In the genomic region with DNA sequence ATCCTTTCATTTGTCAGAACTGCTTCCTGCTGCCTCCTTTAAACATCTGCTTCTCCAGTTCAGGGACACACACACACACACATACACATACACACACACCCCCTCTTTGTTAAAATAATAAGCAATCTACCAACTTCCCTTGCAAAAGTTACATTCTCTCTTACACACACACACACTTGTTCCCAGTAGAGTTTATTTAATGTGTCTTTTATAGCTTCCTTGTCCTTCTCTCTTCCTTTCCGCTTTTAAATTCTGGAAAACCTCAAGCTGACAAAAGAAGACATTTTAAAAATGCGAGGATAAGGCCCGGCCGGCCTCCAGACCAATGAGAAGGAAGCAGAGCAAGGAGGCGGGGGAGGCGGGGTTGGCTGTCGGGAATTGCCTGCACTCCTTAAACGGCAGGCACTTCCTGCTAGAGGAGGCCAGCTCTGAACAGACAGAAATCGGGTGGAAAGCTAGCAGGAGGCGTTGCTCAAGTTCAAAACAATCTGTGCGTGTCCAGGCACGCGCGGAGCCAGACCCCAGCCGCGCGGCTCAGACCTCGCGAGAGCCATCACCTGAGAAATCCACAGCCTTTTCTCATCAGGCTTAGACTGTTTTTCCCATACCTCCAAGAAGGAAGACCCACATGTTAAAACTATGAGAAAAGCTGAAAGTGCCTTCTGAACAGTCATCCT, we compare ENCODE assay signal across 9 cellular contexts.
DNase-seq lines count a peak whose midpoint lies in the region; ATAC-seq, FAIRE-seq and TF ChIP-seq lines count a peak whose summit lies in the region.
"Had no signal": no experiment of that assay in that cellular context is flagged by ENCODE, and none has a peak within 500 bp of the region (broad histone marks: within the 10 kb centered on the region; RNA-seq: fewer than 3 reads in every experiment).

No MANE protein-coding gene starts in this region.

- DNase-seq in BJ (ENCODE audit: low read depth) (peak; percentile 88), GM19239 (ENCODE audit: insufficient read length, low spot score) (peak; percentile 42), NCI-H82 (lab: John Stamatoyannopoulos, UW) (peak; percentile 97), ecto neural progenitor cell (ENCODE audit: low spot score) (peak; percentile 88), lower leg skin (ENCODE audit: low spot score in 2 of 2) (peak; percentile 96 to 98)
- peak; percentile 78 for DNase-seq in activated CD4-positive, alpha-beta memory T cell treated with anti-CD3 and anti-CD28 coated beads, Interleukin-2, amount 10 ng/mL, durations not matched to agents 7 days and 5 days
- peak; percentile 79 for DNase-seq in stimulated activated CD4-positive, alpha-beta T cell treated with anti-CD3 and anti-CD28 coated beads, Interleukin-4, amount 100 ng/mL, for 24 hours

- H3K9me3 Mint-ChIP-seq in activated CD4-positive, alpha-beta memory T cell treated with anti-CD3 and anti-CD28 coated beads, Interleukin-2, amount 10 ng/mL, durations not matched to agents 7 days and 5 days = no peaks in the 10 kb centered on the region

- WGBS in lower leg skin, 2 donors = 0% methylated on average over 19 of the region's 19 CpGs

- H3K4me1 Mint-ChIP-seq in activated CD4-positive, alpha-beta memory T cell treated with anti-CD3 and anti-CD28 coated beads, Interleukin-2, amount 10 ng/mL, durations not matched to agents 7 days and 5 days = peaks cover 54% of the 10 kb centered on the region

- H3K36me3 ChIP-seq in BJ (ENCODE audit: control insufficient read depth, insufficient read depth, low read length) = no peaks in the 10 kb centered on the region

- TF ChIP-seq CTCF in BJ (IDR thresholded peaks at IDR 0.05; ENCODE audit: insufficient read depth, low read depth, low read length) (no peak), lower leg skin (IDR thresholded peaks at IDR 0.05) (no peak)

- peak overlapping the region; percentile 70 for H3K4me3 Mint-ChIP-seq in activated CD4-positive, alpha-beta memory T cell treated with anti-CD3 and anti-CD28 coated beads, Interleukin-2, amount 10 ng/mL, durations not matched to agents 7 days and 5 days

- CTCF ChIA-PET in BJ (lab: Yijun Ruan, JAX) = interaction anchor here (0.7 to 2.5 kb wide), 5 partner anchors 17 to 260 kb away, joined by 3 to 12 read pairs (median 4); a partner anchor contains a TSS
- CTCF ChIA-PET in activated CD4-positive, alpha-beta memory T cell treated with anti-CD3 and anti-CD28 coated beads, Interleukin-2, amount 10 ng/mL, durations not matched to agents 7 days and 5 days (lab: Charles Lee) = interaction anchor here (0.6 to 12.1 kb wide), 13 partner anchors 11 to 1067 kb away, joined by 3 to 146 read pairs (median 4); a partner anchor contains a TSS

- TF ChIP-seq POLR2A in lower leg skin (IDR thresholded peaks at IDR 0.05) = no peak

- peak overlapping the region; percentile 79 for H3K27ac Mint-ChIP-seq in activated CD4-positive, alpha-beta memory T cell treated with anti-CD3 and anti-CD28 coated beads, Interleukin-2, amount 10 ng/mL, durations not matched to agents 7 days and 5 days

- H3K4me3 ChIP-seq in BJ (ENCODE audit: low read depth, low read length) (peak overlapping the region; percentile 32), lower leg skin (ENCODE audit: low read depth, poor library complexity, severe bottlenecking) (no peak overlapping the region)

- POLR2A ChIA-PET in BJ (lab: Charles Lee) = interaction anchor here (0.6 to 0.7 kb wide), 3 partner anchors 69 to 366 kb away, joined by 6 to 8 read pairs (median 7); no protein-coding TSS in a partner anchor
- POLR2A ChIA-PET in activated CD4-positive, alpha-beta memory T cell treated with anti-CD3 and anti-CD28 coated beads, Interleukin-2, amount 10 ng/mL, durations not matched to agents 7 days and 5 days (lab: Charles Lee) = interaction anchor here (0.6 to 5.8 kb wide), 18 partner anchors 8 to 453 kb away, joined by 3 to 73 read pairs (median 4); a partner anchor contains a TSS

- peaks cover 14% of the 10 kb centered on the region for H3K36me3 Mint-ChIP-seq in activated CD4-positive, alpha-beta memory T cell treated with anti-CD3 and anti-CD28 coated beads, Interleukin-2, amount 10 ng/mL, durations not matched to agents 7 days and 5 days (ENCODE audit: low read depth)

- no peaks in the 10 kb centered on the region for H3K27me3 Mint-ChIP-seq in activated CD4-positive, alpha-beta memory T cell treated with anti-CD3 and anti-CD28 coated beads, Interleukin-2, amount 10 ng/mL, durations not matched to agents 7 days and 5 days

- peak; percentile 97 for FAIRE-seq in GM19239 (lab: Jason Lieb, UNC)
- FAIRE-seq: colon had no signal

- intact Hi-C loops in lower leg skin (cut with DNase I; ENCODE audit: low total_unique reads) = no loop called here

- no peaks in the 10 kb centered on the region for H3K27me3 ChIP-seq in BJ (ENCODE audit: control insufficient read depth, insufficient read depth, low read length)

- ATAC-seq in HG03439 (IDR thresholded peaks at IDR 0.05; ENCODE audit: unreplicated experiment) = peak; percentile 97

Comparison
In these comparisons a context has a peak if more than half of its experiments do, and no peak if none do; other contexts are left out.
1. DNase-seq: peak in every context shown above with its lines; median percentile 97 in NCI-H82; 97 in lower leg skin; 88 in BJ; 88 in ecto neural progenitor cell; 79 in stimulated activated CD4-positive, alpha-beta T cell treated with anti-CD3 and anti-CD28 coated beads, Interleukin-4, amount 100 ng/mL, for 24 hours; 78 in activated CD4-positive, alpha-beta memory T cell treated with anti-CD3 and anti-CD28 coated beads, Interleukin-2, amount 10 ng/mL, durations not matched to agents 7 days and 5 days; 42 in GM19239.